In genomic region chr7:927031-927671, GRCh38 we compare ENCODE assay signal across 10 cellular contexts. TPM values are rescaled to one million over a fixed set of nuclear protein-coding genes. Genes with fewer than 3 reads are reported as not detected.
DNase-seq lines count a peak whose midpoint lies in the region; ATAC-seq and TF ChIP-seq lines count a peak whose summit lies in the region.
"Had no signal": no experiment of that assay in that cellular context is flagged by ENCODE, and none has a peak within 500 bp of the region (broad histone marks: within the 10 kb centered on the region; RNA-seq: fewer than 3 reads in every experiment).

No MANE protein-coding gene starts in this region.

- no peak overlapping the region for H3K4me3 ChIP-seq in right lobe of liver
- H3K4me3 ChIP-seq in stomach: no peak overlapping the region

- H3K9me3 ChIP-seq in right lobe of liver (no peaks in the 10 kb centered on the region), stomach (no peaks in the 10 kb centered on the region)

- peaks cover 30% of the 10 kb centered on the region for H3K4me1 Mint-ChIP-seq in activated CD4-positive, alpha-beta T cell treated with anti-CD3 and anti-CD28 coated beads, Interleukin-2, amount 10 ng/mL, durations not matched to agents 7 days and 5 days
- peaks cover 68% of the 10 kb centered on the region for H3K4me1 Mint-ChIP-seq in activated naive CD8-positive, alpha-beta T cell treated with anti-CD3 and anti-CD28 coated beads, Interleukin-2, amount 50 U/mL, for 24 hours

- intact Hi-C loops in right lobe of liver (cut with DNase I): no loop called here
- intact Hi-C loops in stomach (cut with DNase I; ENCODE audit: low total_unique reads): no loop called here

- H3K27ac ChIP-seq in right lobe of liver (no peak overlapping the region), stomach (peak overlapping the region in 3 of 5 donors; percentile 2 to 64 (median 60))

- H3K9me3 Mint-ChIP-seq in activated CD4-positive, alpha-beta T cell treated with anti-CD3 and anti-CD28 coated beads, Interleukin-2, amount 10 ng/mL, durations not matched to agents 7 days and 5 days: peaks cover 2% of the 10 kb centered on the region
- H3K9me3 Mint-ChIP-seq in activated naive CD8-positive, alpha-beta T cell treated with anti-CD3 and anti-CD28 coated beads, Interleukin-2, amount 50 U/mL, for 24 hours: no peaks in the 10 kb centered on the region

- WGBS in right lobe of liver (ENCODE audit: insufficient coverage, low coverage, low lambda C conversion rate, missing lambda C conversion rate): 75% methylated on average over 2 of the region's 21 CpGs
- 65 to 76% (median 75%) methylated on average over 16 to 21 of the region's 21 CpGs for WGBS in stomach, 5 donors

- H3K27me3 Mint-ChIP-seq in activated CD4-positive, alpha-beta T cell treated with anti-CD3 and anti-CD28 coated beads, Interleukin-2, amount 10 ng/mL, durations not matched to agents 7 days and 5 days: no peaks in the 10 kb centered on the region
- H3K27me3 Mint-ChIP-seq in activated naive CD8-positive, alpha-beta T cell treated with anti-CD3 and anti-CD28 coated beads, Interleukin-2, amount 50 U/mL, for 24 hours: no peaks in the 10 kb centered on the region

- no peaks in the 10 kb centered on the region for H3K36me3 ChIP-seq in right lobe of liver
- no peaks in the 10 kb centered on the region for H3K36me3 ChIP-seq in stomach

- no peak for ATAC-seq in activated naive CD8-positive, alpha-beta T cell treated with anti-CD3 and anti-CD28 coated beads, Interleukin-2, amount 50 U/mL, for 24 hours
- no peak for ATAC-seq in right lobe of liver
- no peak for ATAC-seq in GM21786 (IDR thresholded peaks at IDR 0.05; ENCODE audit: unreplicated experiment)

- TF ChIP-seq POLR2A in right lobe of liver (IDR thresholded peaks at IDR 0.05) (no peak), stomach (IDR thresholded peaks at IDR 0.05) (no peak)

- no peaks in the 10 kb centered on the region for H3K36me3 Mint-ChIP-seq in activated CD4-positive, alpha-beta T cell treated with anti-CD3 and anti-CD28 coated beads, Interleukin-2, amount 10 ng/mL, durations not matched to agents 7 days and 5 days (ENCODE audit: low read depth)
- H3K36me3 Mint-ChIP-seq in activated naive CD8-positive, alpha-beta T cell treated with anti-CD3 and anti-CD28 coated beads, Interleukin-2, amount 50 U/mL, for 24 hours (ENCODE audit: low read depth): peaks cover 18% of the 10 kb centered on the region

- CTCF ChIA-PET in activated CD4-positive, alpha-beta T cell treated with anti-CD3 and anti-CD28 coated beads, Interleukin-2, amount 10 ng/mL, durations not matched to agents 7 days and 5 days (lab: Charles Lee): interaction anchor here (1.0 kb wide), 2 partner anchors 17 to 134 kb away, joined by 3 read pairs; no protein-coding TSS in a partner anchor

- no peak overlapping the region for H3K4me3 Mint-ChIP-seq in activated CD4-positive, alpha-beta T cell treated with anti-CD3 and anti-CD28 coated beads, Interleukin-2, amount 10 ng/mL, durations not matched to agents 7 days and 5 days
- no peak overlapping the region for H3K4me3 Mint-ChIP-seq in activated naive CD8-positive, alpha-beta T cell treated with anti-CD3 and anti-CD28 coated beads, Interleukin-2, amount 50 U/mL, for 24 hours
- H3K4me3 Mint-ChIP-seq: activated CD4-positive, alpha-beta memory T cell treated with anti-CD3 and anti-CD28 coated beads, Interleukin-2, amount 10 ng/mL, durations not matched to agents 7 days and 5 days had no signal

- POLR2A ChIA-PET in activated CD4-positive, alpha-beta T cell treated with anti-CD3 and anti-CD28 coated beads, Interleukin-2, amount 10 ng/mL, durations not matched to agents 7 days and 5 days (lab: Charles Lee): interaction anchor here (0.6 kb wide), 1 partner anchor 46 kb away, joined by 7 read pairs; no protein-coding TSS in a partner anchor

- no peak for TF ChIP-seq EP300 in stomach (IDR thresholded peaks at IDR 0.05)

- no peaks in the 10 kb centered on the region for H3K4me1 ChIP-seq in right lobe of liver
- H3K4me1 ChIP-seq in stomach: peaks cover 3 to 65% (median 30%) of the 10 kb centered on the region in 4 donors

- DNase-seq in activated CD4-positive, alpha-beta T cell treated with anti-CD3 and anti-CD28 coated beads, Interleukin-2, amount 10 ng/mL, durations not matched to agents 7 days and 5 days: no peak
- no peak for DNase-seq in activated CD4-positive, alpha-beta T cell treated with anti-CD3 and anti-CD28 coated beads, Interleukin-2, amount 50 U/mL, for 48 hours
- no peak for DNase-seq in activated naive CD8-positive, alpha-beta T cell treated with anti-CD3 and anti-CD28 coated beads, Interleukin-2, amount 50 U/mL, for 24 hours
- DNase-seq in right lobe of liver (peak; percentile 17 to 49 (median 37)), stomach (peak; percentile 16), COLO829 (ENCODE audit: low spot score) (no peak), DMS 273 treated with DMSO at 0.1 percent for 48 hours (lab: John Stamatoyannopoulos, UW) (no peak)
- DNase-seq: activated CD4-positive, alpha-beta memory T cell treated with anti-CD3 and anti-CD28 coated beads, Interleukin-2, amount 10 ng/mL, durations not matched to agents 7 days and 5 days had no signal

- TF ChIP-seq CTCF in right lobe of liver (IDR thresholded peaks at IDR 0.05) (no peak), stomach (IDR thresholded peaks at IDR 0.05) (no peak)

- H3K27ac Mint-ChIP-seq in activated CD4-positive, alpha-beta T cell treated with anti-CD3 and anti-CD28 coated beads, Interleukin-2, amount 10 ng/mL, durations not matched to agents 7 days and 5 days: peak overlapping the region; percentile 61
- H3K27ac Mint-ChIP-seq in activated naive CD8-positive, alpha-beta T cell treated with anti-CD3 and anti-CD28 coated beads, Interleukin-2, amount 50 U/mL, for 24 hours: peak overlapping the region; percentile 65
- H3K27ac Mint-ChIP-seq: activated CD4-positive, alpha-beta memory T cell treated with anti-CD3 and anti-CD28 coated beads, Interleukin-2, amount 10 ng/mL, durations not matched to agents 7 days and 5 days had no signal

- H3K27me3 ChIP-seq in right lobe of liver (no peaks in the 10 kb centered on the region), stomach (no peaks in the 10 kb centered on the region)

RNA-seq across cellular contexts. Expression of gene ADAP1, which starts 27.3 kb away (rescaled TPM):
- total RNA-seq in activated CD4-positive, alpha-beta T cell treated with anti-CD3 and anti-CD28 coated beads, Interleukin-2, amount 10 ng/mL, durations not matched to agents 7 days and 5 days: 10 to 100 TPM; 12.4 to 13.5 TPM
- 1 to 10 TPM; 1.4 to 4.2 (median 2.7) TPM for total RNA-seq in right lobe of liver
- 100 to 1,000 TPM in 1 of 5 donors, 10 to 100 TPM in 2, 1 to 10 TPM in 2; 2.2 to 169 (median 18.5) TPM for total RNA-seq in stomach
- polyA plus RNA-seq in stomach: 10 to 100 TPM; 16.0 to 30.5 (median 29.4) TPM

RNA-seq across cellular contexts. Expression of gene COX19, which starts 48.2 kb away (rescaled TPM):
- 10 to 100 TPM; 18.2 to 20.1 TPM for total RNA-seq in activated CD4-positive, alpha-beta T cell treated with anti-CD3 and anti-CD28 coated beads, Interleukin-2, amount 10 ng/mL, durations not matched to agents 7 days and 5 days
- total RNA-seq in right lobe of liver (1 to 10 TPM; 3.2 to 6.5 (median 4.0) TPM), stomach (10 to 100 TPM in 3 of 5 donors, 1 to 10 TPM in 2; 2.3 to 26.6 (median 14.2) TPM)
- polyA plus RNA-seq in stomach: 1 to 10 TPM; 3.9 to 6.5 (median 5.5) TPM

RNA-seq across cellular contexts. Expression of gene GET4, which starts 50.8 kb away (rescaled TPM):
- 10 to 100 TPM; 32.1 to 36.3 TPM for total RNA-seq in activated CD4-positive, alpha-beta T cell treated with anti-CD3 and anti-CD28 coated beads, Interleukin-2, amount 10 ng/mL, durations not matched to agents 7 days and 5 days
- total RNA-seq in right lobe of liver (10 to 100 TPM; 15.6 to 38.3 (median 28.3) TPM), stomach (100 to 1,000 TPM in 1 of 5 donors, 10 to 100 TPM in 4; 22.4 to 140 (median 40.1) TPM)
- 10 to 100 TPM; 34.4 to 53.2 (median 53.0) TPM for polyA plus RNA-seq in stomach

RNA-seq across cellular contexts. Expression of gene CYP2W1, which starts 55.8 kb away (rescaled TPM):
- total RNA-seq in activated CD4-positive, alpha-beta T cell treated with anti-CD3 and anti-CD28 coated beads, Interleukin-2, amount 10 ng/mL, durations not matched to agents 7 days and 5 days: not detected
- total RNA-seq in right lobe of liver (not detected), stomach (1 to 10 TPM in 1 of 5 donors, not detected in 4; 7.0 TPM)
- polyA plus RNA-seq in stomach: under 1 TPM in 2 of 3 donors, not detected in 1; 0.31 to 0.65 TPM
- total RNA-seq: activated CD4-positive, alpha-beta memory T cell treated with anti-CD3 and anti-CD28 coated beads, Interleukin-2, amount 10 ng/mL, durations not matched to agents 7 days and 5 days; kidney epithelial cell had no signal

Comparison
In these comparisons a context has a peak if more than half of its experiments do, and no peak if none do; other contexts are left out.
1. DNase-seq: peak in right lobe of liver (3 of 3) and stomach (single experiment); none in activated CD4-positive, alpha-beta T cell treated with anti-CD3 and anti-CD28 coated beads, Interleukin-2, amount 10 ng/mL, durations not matched to agents 7 days and 5 days (single experiment), activated CD4-positive, alpha-beta T cell treated with anti-CD3 and anti-CD28 coated beads, Interleukin-2, amount 50 U/mL, for 48 hours (0 of 2), activated naive CD8-positive, alpha-beta T cell treated with anti-CD3 and anti-CD28 coated beads, Interleukin-2, amount 50 U/mL, for 24 hours (single experiment), COLO829 (single experiment) and DMS 273 treated with DMSO at 0.1 percent for 48 hours (single experiment).
2. H3K27ac ChIP-seq: peak in stomach (3 of 5); none in right lobe of liver (0 of 3).